8 cellular contexts compared by ENCODE assay signal in genomic region chr20:31722388-31723281, GRCh38.
A peak's percentile ranks its signal among the peaks of the same experiment; 100 is the strongest.
DNase-seq lines count a peak whose midpoint lies in the region; ATAC-seq and TF ChIP-seq lines count a peak whose summit lies in the region.

BCL2L1 (minus strand) TSS chr20:31722868; CDS start chr20:31722218, 650 bp downstream.

- ATAC-seq in HG02840 (IDR thresholded peaks at IDR 0.05; ENCODE audit: low FRiP score, unreplicated experiment) (peak; percentile 23), GM21390 (IDR thresholded peaks at IDR 0.05; ENCODE audit: unreplicated experiment) (no peak)

- peak; percentile 91 for DNase-seq in NCI-H2227 (lab: John Stamatoyannopoulos, UW; ENCODE audit: unreplicated experiment)
- DNase-seq in activated CD4-positive, CD25-positive, alpha-beta regulatory T cell treated with anti-CD3 and anti-CD28 coated beads, Interleukin-2, amount 50 U/mL, for 16 hours (ENCODE audit: low read depth, low spot score) = peak; percentile 55
- peak; percentile 58 for DNase-seq in central memory CD4-positive, alpha-beta T cell
- DNase-seq in iris pigment epithelial cell (ENCODE audit: low read depth) = peak; percentile 88
- DNase-seq in stimulated activated CD4-positive, alpha-beta T cell treated with anti-CD3 and anti-CD28 coated beads, Interleukin-12 subunit alpha, Interleukin-12 subunit beta, amount 100 ng/mL, for 24 hours (ENCODE audit: low read depth in 2 of 2) = peak; percentile 64 to 81

- no peaks in the 10 kb centered on the region for H3K27me3 ChIP-seq in DOHH2 (ENCODE audit: control insufficient read depth, low read length)

- peak within 1 kb of the TSS; percentile 96 for H3K4me3 ChIP-seq in DOHH2 (ENCODE audit: low read length)

- H3K36me3 ChIP-seq in DOHH2 (ENCODE audit: control insufficient read depth, low read length) = peaks cover 43% of the 10 kb centered on the region

- TF ChIP-seq CTCF in DOHH2 (IDR thresholded peaks at IDR 0.05; ENCODE audit: low read depth, low read length, poor library complexity, severe bottlenecking) = peak; percentile 56

- peaks cover 54% of the 10 kb centered on the region for H3K4me1 ChIP-seq in DOHH2 (ENCODE audit: control insufficient read depth, low read length)

- H3K79me2 ChIP-seq in DOHH2 (ENCODE audit: control insufficient read depth, low read length) = peaks cover 49% of the 10 kb centered on the region

- peaks cover 3% of the 10 kb centered on the region; the same call in 1 of the 2 replicates for H3F3A ChIP-seq in DOHH2 (ENCODE audit: control insufficient read depth, insufficient read depth)

- H3K4me2 ChIP-seq in DOHH2 (ENCODE audit: low read length) = peak within 1 kb of the TSS; percentile 98

- no peaks in the 10 kb centered on the region for H3K9me2 ChIP-seq in DOHH2 (replicated peaks; ENCODE audit: control insufficient read depth, low read length)

- peak within 1 kb of the TSS; percentile 78 for H3K27ac ChIP-seq in DOHH2 (ENCODE audit: low read depth, low read length)

- H3K9me3 ChIP-seq in DOHH2 (ENCODE audit: control insufficient read depth, insufficient read depth, low read length) = no peaks in the 10 kb centered on the region

- no peaks in the 10 kb centered on the region for H4K20me1 ChIP-seq in DOHH2 (ENCODE audit: control insufficient read depth, insufficient read depth, low read depth, low read length)
